ENCODE assay signal across 19 cellular contexts in the genomic region with DNA sequence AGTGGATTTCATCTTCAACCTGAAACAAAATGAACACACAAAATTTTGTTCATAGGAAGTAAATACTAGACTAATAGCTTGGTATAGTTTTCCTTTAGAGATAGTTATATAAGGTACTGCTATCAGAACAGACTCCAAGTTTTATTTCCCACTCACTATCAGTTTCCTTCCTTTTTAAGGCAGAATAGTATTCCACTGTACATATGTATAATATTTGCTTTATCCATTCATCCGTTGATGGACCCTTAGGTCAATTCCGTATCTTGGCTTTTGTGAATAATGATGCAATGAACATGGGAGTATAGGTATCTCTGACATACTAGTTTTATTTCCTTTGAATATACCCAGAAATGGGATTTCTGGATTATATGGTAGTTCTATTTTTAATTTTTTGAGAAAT. TPM values are rescaled to one million over a fixed set of nuclear protein-coding genes. Genes with fewer than 3 reads are reported as not detected.
A peak's percentile ranks its signal among the peaks of the same experiment; 100 is the strongest.
DNase-seq lines count a peak whose midpoint lies in the region; ATAC-seq and TF ChIP-seq lines count a peak whose summit lies in the region.
"Had no signal": no experiment of that assay in that cellular context is flagged by ENCODE, and none has a peak within 500 bp of the region (broad histone marks: within the 10 kb centered on the region; RNA-seq: fewer than 3 reads in every experiment).

No MANE protein-coding gene starts in this region.

- no peak overlapping the region for H2BK12ac ChIP-seq in mesenchymal stem cell (ENCODE audit: low read length in 2 of 2)

- H3K4me1 ChIP-seq in HEK293 (ENCODE audit: control insufficient read depth, insufficient read depth, low read length) (peaks cover 9% of the 10 kb centered on the region), mesenchymal stem cell (ENCODE audit: control insufficient read depth, insufficient read depth, low read depth, low read length) (no peaks in the 10 kb centered on the region), upper lobe of left lung (peaks cover 12 to 44% (median 25%) of the 10 kb centered on the region in 4 donors)
- H3K4me1 ChIP-seq: SJSA1 had no signal

- H3K27me3 Mint-ChIP-seq in activated CD8-positive, alpha-beta T cell treated with anti-CD3 and anti-CD28 coated beads for 36 hours, result no peaks in the 10 kb centered on the region
- H3K27me3 Mint-ChIP-seq in activated CD8-positive, alpha-beta T cell treated with anti-CD3 and anti-CD28 coated beads, Interleukin-2, amount 10 ng/mL, durations not matched to agents 7 days and 5 days (ENCODE audit: low read depth), result no peaks in the 10 kb centered on the region
- H3K27me3 Mint-ChIP-seq: CD8-positive, alpha-beta memory T cell had no signal

- no peak overlapping the region for H4K8ac ChIP-seq in mesenchymal stem cell (ENCODE audit: low read length)

- no peak overlapping the region for H3K4me3 Mint-ChIP-seq in activated CD8-positive, alpha-beta T cell treated with anti-CD3 and anti-CD28 coated beads for 36 hours
- no peak overlapping the region for H3K4me3 Mint-ChIP-seq in activated CD8-positive, alpha-beta T cell treated with anti-CD3 and anti-CD28 coated beads, Interleukin-2, amount 10 ng/mL, durations not matched to agents 7 days and 5 days

- no peak for DNase-seq in activated CD8-positive, alpha-beta T cell treated with anti-CD3 and anti-CD28 coated beads for 36 hours
- DNase-seq in activated CD8-positive, alpha-beta T cell treated with anti-CD3 and anti-CD28 coated beads, Interleukin-2, amount 10 ng/mL, durations not matched to agents 7 days and 5 days, result no peak
- no peak for DNase-seq in SK-N-MC (ENCODE audit: low read depth, low spot score)
- DNase-seq in mesenchymal stem cell, result no peak
- DNase-seq in upper lobe of left lung, result no peak
- DNase-seq in NK-92 treated with Interleukin-12 subunit alpha and Interleukin-12 subunit beta, amount 100 ng/mL, for 24 hours (lab: John Stamatoyannopoulos, UW), result no peak
- DNase-seq: CD8-positive, alpha-beta memory T cell; DMS79 treated with DMSO at 0.1 percent for 48 hours; GOT3; IMR-90; Karpas-422; MM.1S; NCI-H1105; NCI-H187; PC-9 had no signal

- H3K4me2 ChIP-seq in mesenchymal stem cell (ENCODE audit: low read length, poor library complexity, severe bottlenecking), result no peak overlapping the region
- H3K4me2 ChIP-seq: PC-9 had no signal

- no peak for TF ChIP-seq CTCF in activated CD8-positive, alpha-beta T cell treated with anti-CD3 and anti-CD28 coated beads for 36 hours (IDR thresholded peaks at IDR 0.05)
- TF ChIP-seq CTCF in HEK293 (tag by site-specific recombination; IDR thresholded peaks at IDR 0.05), result no peak
- TF ChIP-seq CTCF in upper lobe of left lung (IDR thresholded peaks at IDR 0.05), result no peak

- no peak overlapping the region for H3K23ac ChIP-seq in mesenchymal stem cell (ENCODE audit: low read length in 2 of 2)

- H3K9me3 ChIP-seq in HEK293 (ENCODE audit: control insufficient read depth, insufficient read depth, low read depth, low read length) (no peaks in the 10 kb centered on the region), SK-N-MC (ENCODE audit: low read depth, low read length) (no peaks in the 10 kb centered on the region), mesenchymal stem cell (ENCODE audit: control insufficient read depth, low read length) (no peaks in the 10 kb centered on the region), upper lobe of left lung (no peaks in the 10 kb centered on the region)
- H3K9me3 ChIP-seq: BLaER1 treated with 17β-estradiol and CSF1 and Interleukin-3, amounts not matched to agents 10 nM and 100 nM; SJSA1 had no signal

- H3K18ac ChIP-seq in mesenchymal stem cell (ENCODE audit: low read depth in 1 of 2, low read length in 2 of 2), result no peak overlapping the region

- no peak overlapping the region for H2BK5ac ChIP-seq in mesenchymal stem cell (ENCODE audit: low read depth, low read length, poor library complexity, severe bottlenecking)

- intact Hi-C loops in activated CD8-positive, alpha-beta T cell treated with anti-CD3 and anti-CD28 coated beads for 36 hours (cut with micrococcal nuclease), result no loop called here

- POLR2A ChIA-PET in activated CD8-positive, alpha-beta T cell treated with anti-CD3 and anti-CD28 coated beads for 36 hours (lab: Charles Lee), result interaction anchor here (1.5 to 1.8 kb wide), 2 partner anchors 14 to 140 kb away, joined by 4 to 6 read pairs; a partner anchor contains a TSS
- POLR2A ChIA-PET in activated CD8-positive, alpha-beta T cell treated with anti-CD3 and anti-CD28 coated beads, Interleukin-2, amount 10 ng/mL, durations not matched to agents 7 days and 5 days (lab: Charles Lee), result interaction anchor here (8.6 kb wide), 1 partner anchor 13 kb away, joined by 77 read pairs; a partner anchor contains a TSS
- POLR2A ChIA-PET in HEK293 (lab: Yijun Ruan, JAX), result interaction anchor here (1.1 to 4.3 kb wide), 2 partner anchors 14 to 126 kb away, joined by 3 to 45 read pairs; a partner anchor contains a TSS

- no peak overlapping the region for H2AK5ac ChIP-seq in mesenchymal stem cell (ENCODE audit: low read length, severe bottlenecking)

- H3K36me3 ChIP-seq in HEK293 (ENCODE audit: control insufficient read depth in 2 of 2, insufficient read depth in 1 of 2, low read length in 2 of 2) (peaks cover 27 to 46% of the 10 kb centered on the region in 2 experiments), SK-N-MC (ENCODE audit: insufficient read depth, low read length) (peaks cover 61% of the 10 kb centered on the region), mesenchymal stem cell (ENCODE audit: control insufficient read depth in 1 of 2, insufficient read depth in 2 of 2, low read depth in 1 of 2, low read length in 2 of 2) (peaks cover under 1 to 28% of the 10 kb centered on the region in 2 experiments), upper lobe of left lung (peaks cover 11 to 33% (median 17%) of the 10 kb centered on the region in 4 donors)

- H2BK15ac ChIP-seq in mesenchymal stem cell (ENCODE audit: low read depth, poor library complexity, severe bottlenecking), result no peak overlapping the region

- no CpG with 5 or more reads among the region's 2 CpGs for WGBS in mesenchymal stem cell
- WGBS in upper lobe of left lung, 2 donors, result 68 to 91% methylated on average over 2 of the region's 2 CpGs

- H3K9ac ChIP-seq in SK-N-MC (ENCODE audit: insufficient read length) (peak overlapping the region; percentile 43), mesenchymal stem cell (ENCODE audit: low read length) (peak overlapping the region; percentile 80)

- no peak for TF ChIP-seq POLR2A in upper lobe of left lung (IDR thresholded peaks at IDR 0.05)

- CTCF ChIA-PET in activated CD8-positive, alpha-beta T cell treated with anti-CD3 and anti-CD28 coated beads for 36 hours (lab: Charles Lee), result interaction anchor here (1.0 to 9.4 kb wide), 6 partner anchors 13 to 284 kb away, joined by 3 to 125 read pairs (median 12); a partner anchor contains a TSS
- CTCF ChIA-PET in activated CD8-positive, alpha-beta T cell treated with anti-CD3 and anti-CD28 coated beads, Interleukin-2, amount 10 ng/mL, durations not matched to agents 7 days and 5 days (lab: Charles Lee), result interaction anchor here (1.0 to 9.9 kb wide), 9 partner anchors 12 to 353 kb away, joined by 3 to 151 read pairs (median 4); a partner anchor contains a TSS
- CTCF ChIA-PET in HEK293 (lab: Yijun Ruan, JAX), result interaction anchor here (0.6 to 6.0 kb wide), 4 partner anchors 11 to 280 kb away, joined by 3 to 67 read pairs (median 6); a partner anchor contains a TSS

- no peaks in the 10 kb centered on the region for H3K27me3 ChIP-seq in mesenchymal stem cell (ENCODE audit: control insufficient read depth in 1 of 2, insufficient read depth in 1 of 2, low read length in 2 of 2)
- no peaks in the 10 kb centered on the region for H3K27me3 ChIP-seq in upper lobe of left lung
- H3K27me3 ChIP-seq: BLaER1 treated with 17β-estradiol and CSF1 and Interleukin-3, amounts not matched to agents 10 nM and 100 nM; SJSA1 had no signal

- ATAC-seq in activated CD8-positive, alpha-beta T cell treated with anti-CD3 and anti-CD28 coated beads for 36 hours, result no peak
- no peak for ATAC-seq in activated CD8-positive, alpha-beta T cell treated with anti-CD3 and anti-CD28 coated beads, Interleukin-2, amount 10 ng/mL, durations not matched to agents 7 days and 5 days
- no peak for ATAC-seq in upper lobe of left lung (ENCODE audit: low FRiP score in 2 of 2)
- no peak for ATAC-seq in HG02678 (IDR thresholded peaks at IDR 0.05; ENCODE audit: unreplicated experiment)

- H3K79me1 ChIP-seq in mesenchymal stem cell (replicated peaks; ENCODE audit: low read length, poor library complexity, severe bottlenecking), result peaks cover 3% of the 10 kb centered on the region

- peak overlapping the region; percentile 48 for H3K27ac Mint-ChIP-seq in activated CD8-positive, alpha-beta T cell treated with anti-CD3 and anti-CD28 coated beads for 36 hours
- H3K27ac Mint-ChIP-seq in activated CD8-positive, alpha-beta T cell treated with anti-CD3 and anti-CD28 coated beads, Interleukin-2, amount 10 ng/mL, durations not matched to agents 7 days and 5 days, result no peak overlapping the region

- H2AFZ ChIP-seq in mesenchymal stem cell (ENCODE audit: low read depth, low read length), result no peak overlapping the region
- H2AFZ ChIP-seq: PC-9 had no signal

- no peak overlapping the region for H3K4ac ChIP-seq in mesenchymal stem cell (ENCODE audit: low read depth in 1 of 2, low read length in 2 of 2)

- H3K36me3 Mint-ChIP-seq in activated CD8-positive, alpha-beta T cell treated with anti-CD3 and anti-CD28 coated beads for 36 hours (ENCODE audit: low read depth), result peaks cover 48% of the 10 kb centered on the region
- peaks cover 31% of the 10 kb centered on the region for H3K36me3 Mint-ChIP-seq in activated CD8-positive, alpha-beta T cell treated with anti-CD3 and anti-CD28 coated beads, Interleukin-2, amount 10 ng/mL, durations not matched to agents 7 days and 5 days (ENCODE audit: low read depth)

- H4K91ac ChIP-seq in mesenchymal stem cell (ENCODE audit: low read length), result no peak overlapping the region

- peaks cover 38% of the 10 kb centered on the region for H3K4me1 Mint-ChIP-seq in activated CD8-positive, alpha-beta T cell treated with anti-CD3 and anti-CD28 coated beads for 36 hours (ENCODE audit: low read depth)
- H3K4me1 Mint-ChIP-seq in activated CD8-positive, alpha-beta T cell treated with anti-CD3 and anti-CD28 coated beads, Interleukin-2, amount 10 ng/mL, durations not matched to agents 7 days and 5 days (ENCODE audit: low read depth), result peaks cover 53% of the 10 kb centered on the region

- no peak overlapping the region for H3K27ac ChIP-seq in HEK293 (ENCODE audit: extremely low read depth, low read depth, low read length)
- peak overlapping the region; percentile 80 for H3K27ac ChIP-seq in SK-N-MC
- H3K27ac ChIP-seq in mesenchymal stem cell (ENCODE audit: low read length, poor library complexity, severe bottlenecking), result no peak overlapping the region
- H3K27ac ChIP-seq in upper lobe of left lung, result no peak overlapping the region
- H3K27ac ChIP-seq: BLaER1 treated with 17β-estradiol and CSF1 and Interleukin-3, amounts not matched to agents 10 nM and 100 nM; PC-9; SJSA1 had no signal

- no peaks in the 10 kb centered on the region for H3K9me3 Mint-ChIP-seq in activated CD8-positive, alpha-beta T cell treated with anti-CD3 and anti-CD28 coated beads for 36 hours
- H3K9me3 Mint-ChIP-seq in activated CD8-positive, alpha-beta T cell treated with anti-CD3 and anti-CD28 coated beads, Interleukin-2, amount 10 ng/mL, durations not matched to agents 7 days and 5 days (ENCODE audit: insufficient read depth), result no peaks in the 10 kb centered on the region
- H3K9me3 Mint-ChIP-seq: CD8-positive, alpha-beta memory T cell had no signal

- H3K4me3 ChIP-seq in HEK293 (ENCODE audit: low read depth, low read length) (no peak overlapping the region), SK-N-MC (peak overlapping the region; percentile 9; the same call in 1 of the 2 replicates), mesenchymal stem cell (ENCODE audit: insufficient read depth in 1 of 2, low read depth in 1 of 2, low read length in 2 of 2) (no peak overlapping the region), upper lobe of left lung (no peak overlapping the region)
- H3K4me3 ChIP-seq: BLaER1 treated with 17β-estradiol and CSF1 and Interleukin-3, amounts not matched to agents 10 nM and 100 nM; PC-9; SJSA1 had no signal

- no peak for TF ChIP-seq EP300 in upper lobe of left lung (IDR thresholded peaks at IDR 0.05)

- H3K14ac ChIP-seq in mesenchymal stem cell (ENCODE audit: low read length in 2 of 2), result no peak overlapping the region

- no peak overlapping the region for H2BK120ac ChIP-seq in mesenchymal stem cell (ENCODE audit: low read depth, low read length)

RNA-seq across cellular contexts. Expression of a gene that starts 3.7 kb away (rescaled TPM):
- 10 to 100 TPM; 79.0 to 82.7 TPM for total RNA-seq in activated CD8-positive, alpha-beta T cell treated with anti-CD3 and anti-CD28 coated beads for 36 hours
- total RNA-seq in activated CD8-positive, alpha-beta T cell treated with anti-CD3 and anti-CD28 coated beads, Interleukin-2, amount 10 ng/mL, durations not matched to agents 7 days and 5 days, result 10 to 100 TPM; 35.3 to 38.3 TPM
- polyA plus RNA-seq in mesenchymal stem cell (2013, experiment 1 of 2), result 46.1 TPM
- polyA plus RNA-seq in mesenchymal stem cell (2013, experiment 2 of 2), result 49.5 TPM
- 10 to 100 TPM; 27.1 to 50.5 (median 44.7) TPM for total RNA-seq in upper lobe of left lung

RNA-seq across cellular contexts. Expression of a gene that starts 14.1 kb away (rescaled TPM):
- 10 to 100 TPM; 45.7 to 46.5 TPM for total RNA-seq in activated CD8-positive, alpha-beta T cell treated with anti-CD3 and anti-CD28 coated beads for 36 hours
- 10 to 100 TPM; 29.7 to 32.3 TPM for total RNA-seq in activated CD8-positive, alpha-beta T cell treated with anti-CD3 and anti-CD28 coated beads, Interleukin-2, amount 10 ng/mL, durations not matched to agents 7 days and 5 days
- 12.1 TPM for polyA plus RNA-seq in mesenchymal stem cell (2013, experiment 1 of 2)
- polyA plus RNA-seq in mesenchymal stem cell (2013, experiment 2 of 2), result 12.4 TPM
- 10 to 100 TPM; 11.6 to 31.4 (median 17.6) TPM for total RNA-seq in upper lobe of left lung

RNA-seq across cellular contexts. Expression of a gene that starts 23.6 kb away (rescaled TPM):
- total RNA-seq in activated CD8-positive, alpha-beta T cell treated with anti-CD3 and anti-CD28 coated beads for 36 hours, result 10 to 100 TPM; 20.6 to 20.8 TPM
- 10 to 100 TPM; 21.8 to 22.0 TPM for total RNA-seq in activated CD8-positive, alpha-beta T cell treated with anti-CD3 and anti-CD28 coated beads, Interleukin-2, amount 10 ng/mL, durations not matched to agents 7 days and 5 days
- 8.6 TPM for polyA plus RNA-seq in mesenchymal stem cell (2013, experiment 1 of 2)
- 8.6 TPM for polyA plus RNA-seq in mesenchymal stem cell (2013, experiment 2 of 2)
- 10 to 100 TPM in 4 of 6 donors, 1 to 10 TPM in 2; 8.1 to 28.4 (median 17.7) TPM for total RNA-seq in upper lobe of left lung
